In genomic region chr15:77553257-77553656, GRCh38 we compare ENCODE assay signal across 1 cellular context.
A peak's percentile ranks its signal among the peaks of the same experiment; 100 is the strongest.
TF ChIP-seq lines count a peak whose summit lies in the region.

No MANE protein-coding gene starts in this region.

TF ChIP-seq in GM12878, 131 proteins besides CTCF, POLR2A, EP300 and RAD21 (continued from another document):
- TF ChIP-seq BCL3 (IDR thresholded peaks at IDR 0.05; ENCODE audit: borderline replicate concordance, insufficient read depth, low read depth, low read length, poor library complexity, severe bottlenecking) (peak; percentile 16), CBFB (IDR thresholded peaks at IDR 0.05; ENCODE audit: low read depth) (no peak), TCF3 (IDR thresholded peaks at IDR 0.05; ENCODE audit: borderline replicate concordance, insufficient read depth, low read depth, low read length) (no peak), JUNB (IDR thresholded peaks at IDR 0.05) (no peak), ATF3 (IDR thresholded peaks at IDR 0.05; ENCODE audit: borderline replicate concordance, extremely low read depth, low read depth, low read length) (no peak), ZBTB33 (IDR thresholded peaks at IDR 0.05) (no peak)
TF ChIP-seq in GM12878: peak in this region for 1.
